ENCODE assay signal across 8 cellular contexts in the genomic region with DNA sequence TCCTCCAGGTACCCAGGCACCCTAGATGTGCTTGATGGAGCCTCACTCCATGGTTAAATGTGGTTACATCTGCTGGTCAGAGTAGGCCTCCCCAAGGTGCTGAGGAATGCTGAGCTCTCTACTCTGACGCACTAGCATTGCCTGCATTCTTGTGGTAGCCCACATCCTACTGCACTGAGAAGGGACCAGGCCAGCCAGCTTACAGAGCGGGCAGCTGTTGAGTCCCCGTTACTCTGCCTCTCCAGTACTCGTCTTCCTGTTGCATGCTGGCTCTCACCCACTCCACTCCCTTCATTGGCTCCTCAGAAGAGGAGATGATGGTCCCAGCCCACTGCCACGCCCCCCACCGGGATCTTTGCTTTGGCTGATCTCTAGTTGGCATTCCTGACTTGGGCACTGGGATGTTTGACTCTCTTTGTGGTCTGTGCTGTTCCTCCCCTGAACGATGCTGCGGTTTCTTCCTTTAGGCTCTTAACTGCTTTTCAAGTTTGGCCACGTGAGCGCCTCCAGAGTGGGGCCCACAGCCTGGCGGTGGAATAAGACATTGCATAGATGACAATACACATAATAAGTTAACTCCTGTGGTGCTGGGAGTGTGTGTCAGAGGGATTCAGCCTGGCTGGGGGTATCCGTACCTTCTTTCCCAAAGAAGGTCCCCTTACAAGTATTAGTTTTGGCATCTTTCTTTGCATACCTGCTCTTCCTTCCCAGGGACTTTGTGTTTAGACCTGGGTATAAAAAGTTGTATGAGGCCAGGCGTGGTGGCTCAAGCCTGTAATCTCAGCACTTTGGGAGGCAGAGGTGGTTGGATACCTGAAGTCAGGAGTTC. TPM values are rescaled to one million over a fixed set of nuclear protein-coding genes. Genes with fewer than 3 reads are reported as not detected.
DNase-seq lines count a peak whose midpoint lies in the region; ATAC-seq and TF ChIP-seq lines count a peak whose summit lies in the region.

No MANE protein-coding gene starts in this region.

- 56 to 71% methylated on average over 13 of the region's 13 CpGs for WGBS in lower leg skin, 2 donors

- DNase-seq in SKM-1 (lab: John Stamatoyannopoulos, UW; ENCODE audit: unreplicated experiment) (peak; percentile 80), lower leg skin (ENCODE audit: low spot score in 2 of 2) (peak; percentile 59 to 85), NCI-H2029 (lab: John Stamatoyannopoulos, UW) (no peak)
- DNase-seq in stimulated activated CD8-positive, alpha-beta memory T cell treated with anti-CD3 and anti-CD28 coated beads, Interleukin-7, amount 100 ng/mL, for 4 hours (ENCODE audit: low read depth in 2 of 2): peak; percentile 31 to 45

- H3K4me3 ChIP-seq in GM12875 (ENCODE audit: low read depth, low read length) (peak overlapping the region; percentile 31), lower leg skin (ENCODE audit: low read depth, poor library complexity, severe bottlenecking) (no peak overlapping the region)

- intact Hi-C loops in lower leg skin (cut with DNase I; ENCODE audit: low total_unique reads): loop anchor here (5.0 kb wide), 1 partner anchor 268 kb away; no protein-coding TSS in a partner anchor

- TF ChIP-seq POLR2A in lower leg skin (IDR thresholded peaks at IDR 0.05): no peak

- peaks cover 4% of the 10 kb centered on the region for H3K36me3 Mint-ChIP-seq in activated naive CD8-positive, alpha-beta T cell

- H3K27me3 Mint-ChIP-seq in activated naive CD8-positive, alpha-beta T cell: no peaks in the 10 kb centered on the region

- H3K27ac Mint-ChIP-seq in activated naive CD8-positive, alpha-beta T cell: peak overlapping the region; percentile 94

- H3K9me3 Mint-ChIP-seq in activated naive CD8-positive, alpha-beta T cell (ENCODE audit: low read depth): no peaks in the 10 kb centered on the region

- TF ChIP-seq CTCF in GM12875 (IDR thresholded peaks at IDR 0.05; ENCODE audit: borderline replicate concordance, insufficient read depth, low read depth, low read length): peak; percentile 41
- no peak for TF ChIP-seq CTCF in lower leg skin (IDR thresholded peaks at IDR 0.05)

- peak overlapping the region; percentile 74 for H3K4me3 Mint-ChIP-seq in activated naive CD8-positive, alpha-beta T cell

- peaks cover 53% of the 10 kb centered on the region for H3K4me1 Mint-ChIP-seq in activated naive CD8-positive, alpha-beta T cell (ENCODE audit: low read depth)

- ATAC-seq in HG03108 (IDR thresholded peaks at IDR 0.05; ENCODE audit: unreplicated experiment) (peak; percentile 88), GM18520 (IDR thresholded peaks at IDR 0.05; ENCODE audit: unreplicated experiment) (no peak)

RNA-seq across cellular contexts. Expression of gene AZIN2, which starts 18.6 kb away (rescaled TPM):
- total RNA-seq in lower leg skin: 10 to 100 TPM in 1 of 4 donors, 1 to 10 TPM in 3; 2.2 to 13.7 (median 3.5) TPM
